Comparison of ENCODE assay signal across 17 cellular contexts in the genomic region with DNA sequence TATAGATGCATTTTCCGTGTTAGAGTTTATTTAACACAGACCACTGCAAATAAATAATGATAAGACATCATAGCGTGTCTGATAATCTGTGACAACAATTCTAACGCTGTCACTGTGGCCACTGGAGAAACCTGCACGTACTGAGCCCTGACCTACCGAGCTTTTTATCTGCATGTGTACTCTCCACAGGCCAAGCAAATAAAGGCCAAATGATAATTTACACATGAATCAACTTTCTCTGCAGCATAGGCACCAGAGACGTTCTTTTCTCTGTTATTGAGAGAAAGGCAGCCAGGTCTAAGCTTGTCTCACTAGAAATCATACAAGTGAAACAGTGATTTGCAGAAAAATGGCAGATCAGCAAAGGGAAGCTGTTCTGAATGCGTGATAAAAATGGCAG.
DNase-seq lines count a peak whose midpoint lies in the region; ATAC-seq, FAIRE-seq and TF ChIP-seq lines count a peak whose summit lies in the region.
"Had no signal": no experiment of that assay in that cellular context is flagged by ENCODE, and none has a peak within 500 bp of the region (broad histone marks: within the 10 kb centered on the region; RNA-seq: fewer than 3 reads in every experiment).

No MANE protein-coding gene starts in this region.

- CTCF ChIA-PET in HepG2 (lab: Yijun Ruan, JAX; ENCODE audit: low intra/inter-chr PET ratio, low total read pairs): no interaction called here

- TF ChIP-seq RAD21 in HepG2 (CRISPR knock-in tag; IDR thresholded peaks at IDR 0.05): no peak

- TF ChIP-seq CTCF in HepG2 (CRISPR knock-in tag; IDR thresholded peaks at IDR 0.05) (no peak), right lobe of liver (IDR thresholded peaks at IDR 0.05) (no peak), hepatocyte (IDR thresholded peaks at IDR 0.05; ENCODE audit: poor library complexity) (no peak)

- H3K9ac ChIP-seq in HepG2 (ENCODE audit: insufficient read depth, low read depth, low read length): no peak overlapping the region

- H3K27ac ChIP-seq in HepG2 (ENCODE audit: extremely low read length, insufficient read depth, low read length) (no peak overlapping the region), right lobe of liver (no peak overlapping the region), hepatocyte (no peak overlapping the region)
- H3K27ac ChIP-seq: C4-2B, PC-9, SJSA1 had no signal

- no peak for ATAC-seq in HepG2
- no peak for ATAC-seq in right lobe of liver

- no peak for TF ChIP-seq EP300 in HepG2 (IDR thresholded peaks at IDR 0.05; ENCODE audit: low read depth in 2 of 2, low read length in 2 of 2)
- no peak for TF ChIP-seq EP300 in HepG2 (CRISPR knock-in tag; IDR thresholded peaks at IDR 0.05; ENCODE audit: borderline replicate concordance)

- FAIRE-seq in HepG2 (lab: Jason Lieb, UNC): no peak
- FAIRE-seq in HTR-8/SVneo (lab: Jason Lieb, UNC): no peak
- FAIRE-seq: H54 had no signal

- no peaks in the 10 kb centered on the region for H3K9me3 ChIP-seq in HepG2 (ENCODE audit: low read length)
- H3K9me3 ChIP-seq in right lobe of liver: no peaks in the 10 kb centered on the region
- no peaks in the 10 kb centered on the region for H3K9me3 ChIP-seq in hepatocyte (ENCODE audit: low read depth)
- H3K9me3 ChIP-seq: MG63, SJSA1 had no signal

- H3K4me1 ChIP-seq in HepG2 (ENCODE audit: insufficient read depth, low read length) (peaks cover 7% of the 10 kb centered on the region), right lobe of liver (no peaks in the 10 kb centered on the region), hepatocyte (ENCODE audit: insufficient read depth) (no peaks in the 10 kb centered on the region)
- H3K4me1 ChIP-seq: SJSA1 had no signal

- H3K4me2 ChIP-seq in HepG2 (ENCODE audit: low read depth, low read length): peak overlapping the region; percentile 14; the same call in 1 of the 2 replicates
- peak overlapping the region; percentile 15 for H3K4me2 ChIP-seq in hepatocyte
- H3K4me2 ChIP-seq: PC-9 had no signal

- no peaks in the 10 kb centered on the region for H3K79me2 ChIP-seq in HepG2 (ENCODE audit: insufficient read depth, low read length)
- H3K79me2 ChIP-seq in hepatocyte: no peaks in the 10 kb centered on the region

- no peaks in the 10 kb centered on the region for H3K36me3 ChIP-seq in HepG2 (replicated peaks in 1 of 2; ENCODE audit: control insufficient read depth in 1 of 2, insufficient read depth in 2 of 2, low read length in 2 of 2)
- H3K36me3 ChIP-seq in right lobe of liver: no peaks in the 10 kb centered on the region
- H3K36me3 ChIP-seq in hepatocyte (replicated peaks; ENCODE audit: insufficient read depth, low read depth): no peaks in the 10 kb centered on the region
- H3K36me3 ChIP-seq: MG63, SJSA1 had no signal

- DNase-seq in HepG2 (ENCODE audit: low spot score): no peak
- DNase-seq in right lobe of liver: no peak
- peak; percentile 79 for DNase-seq in NCI-H748 (lab: John Stamatoyannopoulos, UW; ENCODE audit: unreplicated experiment)
- no peak for DNase-seq in hepatocyte (ENCODE audit: low spot score)
- DNase-seq in HTR-8/SVneo (ENCODE audit: insufficient read length, low spot score): no peak
- DNase-seq in NCI-H446 (lab: John Stamatoyannopoulos, UW): no peak
- DNase-seq in iPS-NIHi7 (ENCODE audit: extremely low spot score): no peak
- DNase-seq: IMR-90, Karpas-422, MG63, NCI-H1105, NCI-H2029 treated with DMSO at 0.1 percent for 48 hours, NCI-H526, PC-9 had no signal

- TF ChIP-seq POLR2A in HepG2 (IDR thresholded peaks at IDR 0.05; ENCODE audit: insufficient read depth in 1 of 2, low read depth in 2 of 2, low read length in 2 of 2) (no peak), right lobe of liver (IDR thresholded peaks at IDR 0.05) (no peak)

- no peaks in the 10 kb centered on the region for H4K20me1 ChIP-seq in HepG2 (ENCODE audit: insufficient read depth, low read length)
- no peaks in the 10 kb centered on the region for H4K20me1 ChIP-seq in hepatocyte (ENCODE audit: insufficient read depth, poor library complexity, severe bottlenecking)

- H3K27me3 ChIP-seq in HepG2 (ENCODE audit: control insufficient read depth in 1 of 2, insufficient read depth in 2 of 2, low read length in 2 of 2) (no peaks in the 10 kb centered on the region), right lobe of liver (no peaks in the 10 kb centered on the region), hepatocyte (no peaks in the 10 kb centered on the region)
- H3K27me3 ChIP-seq: MG63, SJSA1 had no signal

- H2AFZ ChIP-seq in HepG2 (ENCODE audit: low read length) (no peak overlapping the region), hepatocyte (no peak overlapping the region)
- H2AFZ ChIP-seq: PC-9 had no signal

- POLR2A ChIA-PET in HepG2 (lab: Yijun Ruan, JAX): no interaction called here

- intact Hi-C loops in HepG2 (cut with micrococcal nuclease; ENCODE audit: unreplicated experiment): no loop called here
- intact Hi-C loops in right lobe of liver (cut with DNase I): no loop called here

- WGBS in HepG2 (ENCODE audit: low lambda C conversion rate): 27% methylated on average over 7 of the region's 7 CpGs
- WGBS in right lobe of liver (ENCODE audit: insufficient coverage, low coverage, low lambda C conversion rate, missing lambda C conversion rate): 57% methylated on average over 7 of the region's 7 CpGs
- 39% methylated on average over 7 of the region's 7 CpGs for WGBS in hepatocyte (ENCODE audit: low lambda C conversion rate, missing lambda C conversion rate)

- no TSS peak for BruUV-seq in HepG2 (replicated peaks; lab: Mats Ljungman, UMichigan)

- H3K4me3 ChIP-seq in HepG2 (replicated peaks in 1 of 3; ENCODE audit: insufficient read depth in 1 of 3, low read depth in 2 of 3, low read length in 3 of 3): no peak overlapping the region
- no peak overlapping the region for H3K4me3 ChIP-seq in right lobe of liver
- H3K4me3 ChIP-seq in hepatocyte: no peak overlapping the region
- H3K4me3 ChIP-seq: MG63, PC-9, SJSA1 had no signal

- H3K9me2 ChIP-seq in hepatocyte (replicated peaks; ENCODE audit: insufficient read depth): no peaks in the 10 kb centered on the region

- in situ Hi-C loops in HepG2 (cut with HindIII; ENCODE audit: extremely low pct_ligation_motif_present, low pct_unique_long_range_greater_than_20kb): no loop called here

TF ChIP-seq in HepG2, 621 proteins besides CTCF, POLR2A, EP300 and RAD21 (continues in another document):
- TF ChIP-seq FOXA3 (CRISPR knock-in tag; IDR thresholded peaks at IDR 0.05) (no peak), MNT (IDR thresholded peaks at IDR 0.05) (no peak), KMT2A (CRISPR knock-in tag; IDR thresholded peaks at IDR 0.05) (no peak), ZNF878 (CRISPR knock-in tag; IDR thresholded peaks at IDR 0.05) (no peak), ZNF17 (CRISPR knock-in tag; IDR thresholded peaks at IDR 0.05) (no peak), SRSF4 (IDR thresholded peaks at IDR 0.05; ENCODE audit: low read depth, low read length, poor library complexity, severe bottlenecking) (no peak), ZNF280B (CRISPR knock-in tag; IDR thresholded peaks at IDR 0.05; ENCODE audit: borderline replicate concordance) (no peak), MIER2 (CRISPR knock-in tag; IDR thresholded peaks at IDR 0.05) (no peak), PATZ1 (CRISPR knock-in tag; IDR thresholded peaks at IDR 0.05) (no peak), ZNF572 (CRISPR knock-in tag; IDR thresholded peaks at IDR 0.05) (no peak), AHR (CRISPR knock-in tag; IDR thresholded peaks at IDR 0.05) (no peak)
- TF ChIP-seq, protein P1, sequence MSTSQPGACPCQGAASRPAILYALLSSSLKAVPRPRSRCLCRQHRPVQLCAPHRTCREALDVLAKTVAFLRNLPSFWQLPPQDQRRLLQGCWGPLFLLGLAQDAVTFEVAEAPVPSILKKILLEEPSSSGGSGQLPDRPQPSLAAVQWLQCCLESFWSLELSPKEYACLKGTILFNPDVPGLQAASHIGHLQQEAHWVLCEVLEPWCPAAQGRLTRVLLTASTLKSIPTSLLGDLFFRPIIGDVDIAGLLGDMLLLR (CRISPR knock-in tag; IDR thresholded peaks at IDR 0.05): no peak
